In genomic region chr5:112861638-112861985, GRCh38 we compare ENCODE assay signal across 7 cellular contexts. TPM values are rescaled to one million over a fixed set of nuclear protein-coding genes. Genes with fewer than 3 reads are reported as not detected.
DNase-seq lines count a peak whose midpoint lies in the region; ATAC-seq and TF ChIP-seq lines count a peak whose summit lies in the region.

No MANE protein-coding gene starts in this region.

- H3K9me3 Mint-ChIP-seq in activated naive CD8-positive, alpha-beta T cell (ENCODE audit: low read depth), result no peaks in the 10 kb centered on the region
- H3K9me3 Mint-ChIP-seq in immature natural killer cell, result no peaks in the 10 kb centered on the region

- peak overlapping the region; percentile 97 for H3K4me3 Mint-ChIP-seq in activated naive CD8-positive, alpha-beta T cell
- H3K4me3 Mint-ChIP-seq in immature natural killer cell, result peak overlapping the region; percentile 94 to 99 (median 96)

- no peak for TF ChIP-seq POLR2A in stomach (IDR thresholded peaks at IDR 0.05)

- peaks cover 36% of the 10 kb centered on the region for H3K4me1 Mint-ChIP-seq in activated naive CD8-positive, alpha-beta T cell (ENCODE audit: low read depth)
- peaks cover 34 to 46% of the 10 kb centered on the region in 2 donors for H3K4me1 Mint-ChIP-seq in immature natural killer cell

- peaks cover 4% of the 10 kb centered on the region for H3K27me3 Mint-ChIP-seq in activated naive CD8-positive, alpha-beta T cell
- H3K27me3 Mint-ChIP-seq in immature natural killer cell (ENCODE audit: low read depth in 3 of 3), result peaks cover 0 to 7% (median 3%) of the 10 kb centered on the region in 3 donors

- H3K27ac ChIP-seq in HUES48 (ENCODE audit: low read depth, low read length), result peak overlapping the region; percentile 88
- H3K27ac ChIP-seq in stomach, result peak overlapping the region; percentile 85 to 91 (median 88)

- H3K9me3 ChIP-seq in HUES48 (ENCODE audit: control insufficient read depth, insufficient read depth, low read length), result no peaks in the 10 kb centered on the region
- no peaks in the 10 kb centered on the region for H3K9me3 ChIP-seq in stomach

- peaks cover 38% of the 10 kb centered on the region for H3K36me3 ChIP-seq in HUES48 (ENCODE audit: control insufficient read depth, insufficient read depth, low read length)
- peaks cover 20 to 38% (median 35%) of the 10 kb centered on the region in 4 donors for H3K36me3 ChIP-seq in stomach

- DNase-seq in immature natural killer cell (no peak), stomach (no peak), omental fat pad (ENCODE audit: low spot score) (no peak)

- H3K36me3 Mint-ChIP-seq in activated naive CD8-positive, alpha-beta T cell, result no peaks in the 10 kb centered on the region
- H3K36me3 Mint-ChIP-seq in immature natural killer cell, result peaks cover 0 to 5% (median 0%) of the 10 kb centered on the region in 3 donors

- peak overlapping the region; percentile 100 for H3K27ac Mint-ChIP-seq in activated naive CD8-positive, alpha-beta T cell
- peak overlapping the region; percentile 92 to 99 (median 98) for H3K27ac Mint-ChIP-seq in immature natural killer cell

- no peaks in the 10 kb centered on the region for H3K27me3 ChIP-seq in HUES48 (ENCODE audit: control insufficient read depth, insufficient read depth, low read length)
- no peaks in the 10 kb centered on the region for H3K27me3 ChIP-seq in stomach

- H3K4me1 ChIP-seq in HUES48 (ENCODE audit: control insufficient read depth, insufficient read depth, low read length) (peaks cover 6% of the 10 kb centered on the region; the same call in 1 of the 2 replicates), stomach (peaks cover 17 to 30% (median 27%) of the 10 kb centered on the region in 4 donors)

- intact Hi-C loops in stomach (cut with DNase I; ENCODE audit: low total_unique reads), result no loop called here

- 0 to 1% (median 0%) methylated on average over 8 of the region's 8 CpGs for WGBS in stomach, 5 donors

- no peak for TF ChIP-seq CTCF in stomach (IDR thresholded peaks at IDR 0.05)
- TF ChIP-seq CTCF in omental fat pad (IDR thresholded peaks at IDR 0.05), result no peak

- no peak for ATAC-seq in GM21825 (IDR thresholded peaks at IDR 0.05; ENCODE audit: unreplicated experiment)
- no peak for ATAC-seq in HG03520 (IDR thresholded peaks at IDR 0.05; ENCODE audit: unreplicated experiment)
- no peak for ATAC-seq in omental fat pad (ENCODE audit: low FRiP score)

- H3K4me3 ChIP-seq in HUES48 (ENCODE audit: low read depth, low read length) (peak overlapping the region; percentile 91), stomach (peak overlapping the region; percentile 78 to 92 (median 88))

- no peak for TF ChIP-seq EP300 in stomach (IDR thresholded peaks at IDR 0.05)

- H3K9ac ChIP-seq in HUES48 (ENCODE audit: low read depth, low read length), result peak overlapping the region; percentile 87

RNA-seq across cellular contexts. Expression of gene SRP19, which starts 0.5 kb away (rescaled TPM):
- polyA plus RNA-seq in immature natural killer cell (100 to 1,000 TPM; 109 to 176 (median 154) TPM), stomach (10 to 100 TPM; 62.5 to 99.3 (median 75.8) TPM)
- total RNA-seq in stomach (10 to 100 TPM in 2 of 5 donors, 1 to 10 TPM in 3; 3.2 to 64.8 (median 6.4) TPM), omental fat pad (10 to 100 TPM; 38.6 to 95.2 (median 63.8) TPM)
